In genomic region chr5:150801117-150801927, GRCh38 we compare ENCODE assay signal across 8 cellular contexts. TPM values are rescaled to one million over a fixed set of nuclear protein-coding genes. Genes with fewer than 3 reads are reported as not detected.
DNase-seq lines count a peak whose midpoint lies in the region; TF ChIP-seq lines count a peak whose summit lies in the region.

No MANE protein-coding gene starts in this region.

- no peaks in the 10 kb centered on the region for H3K36me3 Mint-ChIP-seq in nephron progenitor cell (ENCODE audit: low read depth)

- peak overlapping the region; percentile 81 for H3K4me3 Mint-ChIP-seq in nephron progenitor cell

- H3K27ac Mint-ChIP-seq in nephron progenitor cell, result no peak overlapping the region

- peaks cover 2% of the 10 kb centered on the region for H3K27me3 Mint-ChIP-seq in nephron progenitor cell (ENCODE audit: low read depth, poor library complexity)

- peak; percentile 72 for TF ChIP-seq CTCF in AG10803 (conservative IDR thresholded peaks at IDR 0.05; ENCODE audit: low read length)
- peak; percentile 64 for TF ChIP-seq CTCF in GM12873 (IDR thresholded peaks at IDR 0.05; ENCODE audit: insufficient read depth, low read depth, low read length, missing control alignments)
- TF ChIP-seq CTCF in foreskin fibroblast (IDR thresholded peaks at IDR 0.05; ENCODE audit: low read depth, low read length), result peak; percentile 20
- peak; percentile 54 for TF ChIP-seq CTCF in nephron progenitor cell (IDR thresholded peaks at IDR 0.05)

- peaks cover 9% of the 10 kb centered on the region for H3K4me1 Mint-ChIP-seq in nephron progenitor cell

- peaks cover 25% of the 10 kb centered on the region for H3K9me3 Mint-ChIP-seq in nephron progenitor cell

- peak; percentile 72 for DNase-seq in AG10803 (ENCODE audit: low read depth)
- DNase-seq in LHCN-M2 (ENCODE audit: low read depth), result peak; percentile 67
- DNase-seq in UCSD-AML1 (lab: John Stamatoyannopoulos, UW; ENCODE audit: unreplicated experiment), result peak; percentile 39
- DNase-seq in foreskin fibroblast, result peak in 1 of 2 donors; percentile 83
- no peak for DNase-seq in nephron progenitor cell
- no peak for DNase-seq in amniotic stem cell (lab: John Stamatoyannopoulos, UW)
- no peak for DNase-seq in activated CD4-positive, CD25-positive, alpha-beta regulatory T cell (lab: John Stamatoyannopoulos, UW)

- H3K4me3 ChIP-seq in AG10803 (ENCODE audit: low read length) (peak overlapping the region; percentile 45), foreskin fibroblast (ENCODE audit: low read depth in 1 of 2, low read length in 2 of 2) (peak overlapping the region; percentile 30 to 49)

RNA-seq across cellular contexts. Expression of gene SMIM3, which starts 22.8 kb away (rescaled TPM):
- 234 and 236 TPM in 2 replicates for total RNA-seq in LHCN-M2 (2014; rRNA removed)
- polyA plus RNA-seq in LHCN-M2 (2012), result 78.6 TPM

RNA-seq across cellular contexts. Expression of gene DCTN4, which starts 42.5 kb away (rescaled TPM):
- 92.2 and 103 TPM in 2 replicates for total RNA-seq in LHCN-M2 (2014; rRNA removed)
- polyA plus RNA-seq in LHCN-M2 (2012), result 27.9 TPM

RNA-seq across cellular contexts. Expression of gene IRGM, which starts 45.0 kb away (rescaled TPM):
- total RNA-seq in LHCN-M2 (2014; rRNA removed), result 0.57 TPM in 1 of 2 replicates, not detected in the other
- not detected for polyA plus RNA-seq in LHCN-M2 (2012)

Comparison
In these comparisons a context has a peak if more than half of its experiments do, and no peak if none do; other contexts are left out.
1. DNase-seq: peak in AG10803 (single experiment), LHCN-M2 (single experiment) and UCSD-AML1 (single experiment); none in nephron progenitor cell (single experiment), amniotic stem cell (single experiment) and activated CD4-positive, CD25-positive, alpha-beta regulatory T cell (0 of 4).
2. CTCF ChIP-seq: peak in every context shown above with its lines; median percentile 72 in AG10803; 64 in GM12873; 54 in nephron progenitor cell; 20 in foreskin fibroblast.